ENCODE assay signal across 2 cellular contexts in the genomic region with DNA sequence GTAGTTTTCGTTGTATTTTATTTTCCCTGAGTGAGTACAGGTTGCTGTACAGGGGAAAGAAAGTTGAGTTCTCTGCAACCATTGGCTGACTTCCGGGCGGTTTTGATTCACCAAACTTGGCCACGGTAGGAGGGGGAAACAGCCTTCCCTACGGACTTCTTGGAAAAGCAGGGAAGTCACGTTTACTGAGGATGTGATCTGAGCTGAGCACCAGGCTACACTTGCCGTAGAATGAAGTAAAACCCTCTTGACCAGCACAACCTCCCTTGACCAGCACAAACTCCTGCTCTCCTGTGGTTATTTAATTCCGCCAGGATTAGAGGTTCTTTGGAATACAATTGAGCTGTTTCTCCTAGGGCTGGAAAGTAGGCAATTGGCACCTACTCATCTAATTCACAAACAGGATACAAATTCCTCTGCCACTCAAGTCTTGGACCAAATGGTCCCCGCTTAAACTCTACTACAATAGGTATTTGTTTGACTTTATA.
TF ChIP-seq lines count a peak whose summit lies in the region.

No MANE protein-coding gene starts in this region.

TF ChIP-seq in GM23338, 12 proteins besides CTCF, POLR2A, EP300 and RAD21:
- no peak for TF ChIP-seq JUNB (IDR thresholded peaks at IDR 0.05; ENCODE audit: unreplicated experiment)
- TF ChIP-seq ZNF114 (CRISPR knock-in tag; IDR thresholded peaks at IDR 0.05): no peak
- no peak for TF ChIP-seq STAT1 (IDR thresholded peaks at IDR 0.05; ENCODE audit: unreplicated experiment)
- TF ChIP-seq NANOG (IDR thresholded peaks at IDR 0.05; ENCODE audit: borderline replicate concordance): no peak
TF ChIP-seq in GM23338: peak in this region for 0.

TF ChIP-seq in H1, 55 proteins besides CTCF, POLR2A, EP300 and RAD21:
- TF ChIP-seq EZH2 (IDR thresholded peaks at IDR 0.05; ENCODE audit: low read depth, low read length, severe bottlenecking): no peak
- TF ChIP-seq CBX5 (IDR thresholded peaks at IDR 0.05; ENCODE audit: low read depth, low read length): no peak
- no peak for TF ChIP-seq NANOG (IDR thresholded peaks at IDR 0.05; ENCODE audit: insufficient read depth, low read depth, low read length, poor library complexity, severe bottlenecking)
- no peak for TF ChIP-seq RNF2 (IDR thresholded peaks at IDR 0.05; ENCODE audit: borderline replicate concordance, low read depth, low read length, missing control alignments, poor library complexity, severe bottlenecking)
- no peak for TF ChIP-seq SP4 (IDR thresholded peaks at IDR 0.05; ENCODE audit: low read length)
- no peak for TF ChIP-seq SP1 (IDR thresholded peaks at IDR 0.05; ENCODE audit: low read depth, low read length)
- no peak for TF ChIP-seq FOSL1 (IDR thresholded peaks at IDR 0.05; ENCODE audit: insufficient read depth, low read depth, low read length)
- no peak for TF ChIP-seq KDM4A (IDR thresholded peaks at IDR 0.05; ENCODE audit: low read depth, low read length, severe bottlenecking)
- no peak for TF ChIP-seq SRF (IDR thresholded peaks at IDR 0.05; ENCODE audit: low read depth, low read length)
- TF ChIP-seq RXRA (IDR thresholded peaks at IDR 0.05; ENCODE audit: insufficient read depth, low read depth, low read length): no peak
- TF ChIP-seq EGR1 (IDR thresholded peaks at IDR 0.05; ENCODE audit: borderline replicate concordance, low read depth, low read length): no peak
- TF ChIP-seq POU5F1 (IDR thresholded peaks at IDR 0.05; ENCODE audit: low read depth, low read length): no peak
- no peak for TF ChIP-seq TEAD4 (IDR thresholded peaks at IDR 0.05; ENCODE audit: low read depth, low read length)
- no peak for TF ChIP-seq JUND (IDR thresholded peaks at IDR 0.05; ENCODE audit: low read length)
- no peak for TF ChIP-seq GABPA (IDR thresholded peaks at IDR 0.05; ENCODE audit: borderline replicate concordance, insufficient read depth, low read length)
- TF ChIP-seq SIN3A (conservative IDR thresholded peaks at IDR 0.05 in 1 of 2, IDR thresholded peaks at IDR 0.05 in 1 of 2; ENCODE audit: low read depth in 1 of 2, low read length in 2 of 2): no peak
- no peak for TF ChIP-seq SAP30 (IDR thresholded peaks at IDR 0.05; ENCODE audit: insufficient read depth, insufficient replicate concordance, low read length)
